ENCODE assay signal across 20 cellular contexts in the genomic region with DNA sequence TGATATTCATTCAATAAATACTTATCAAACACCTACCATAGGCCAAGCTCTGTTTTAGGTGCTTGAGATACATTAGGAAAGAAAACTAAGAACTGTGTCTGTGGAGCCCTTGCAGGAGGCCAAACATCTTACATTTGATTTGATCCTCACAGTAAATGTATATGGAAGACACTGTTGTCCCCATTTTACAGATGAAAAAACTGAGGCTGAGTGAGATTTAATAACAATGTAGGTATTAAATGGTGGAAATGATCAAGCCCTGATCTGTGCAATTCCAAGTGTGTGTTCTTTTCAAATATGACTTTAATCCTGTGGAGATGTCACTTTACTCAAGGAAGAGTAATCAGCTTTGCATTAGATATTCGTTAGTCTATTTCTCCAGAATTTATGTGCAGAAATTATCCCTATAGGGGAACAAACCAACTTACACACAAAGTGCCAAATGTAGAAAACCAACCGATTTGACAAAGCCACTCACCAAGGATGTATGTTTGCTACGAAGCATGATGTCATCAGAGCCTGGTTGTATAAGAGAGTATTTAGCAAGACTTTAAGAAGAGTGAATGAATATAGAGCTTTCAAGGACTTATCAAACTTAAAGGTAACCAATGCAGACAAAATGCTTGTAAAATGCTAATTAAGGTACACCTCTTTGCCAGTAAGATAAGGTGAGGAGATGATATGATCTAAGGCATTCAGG.
DNase-seq lines count a peak whose midpoint lies in the region; ATAC-seq, FAIRE-seq and TF ChIP-seq lines count a peak whose summit lies in the region.
"Had no signal": no experiment of that assay in that cellular context is flagged by ENCODE, and none has a peak within 500 bp of the region (broad histone marks: within the 10 kb centered on the region; RNA-seq: fewer than 3 reads in every experiment).

No MANE protein-coding gene starts in this region.

- H3K79me2 ChIP-seq in K562 (ENCODE audit: control insufficient read depth, insufficient read depth, low read length): no peaks in the 10 kb centered on the region

- no peaks in the 10 kb centered on the region for H3K9me1 ChIP-seq in K562 (ENCODE audit: control insufficient read depth, insufficient read depth, low read length)

- FAIRE-seq in K562 (lab: Jason Lieb, UNC): no peak
- FAIRE-seq: A204.1, GM12878 had no signal

- TF ChIP-seq POLR2A in K562 (conservative IDR thresholded peaks at IDR 0.05): no peak

- CTCF ChIA-PET in HEK293 (lab: Yijun Ruan, JAX): interaction anchor here (0.7 to 5.4 kb wide), 6 partner anchors 20 to 301 kb away, joined by 3 to 68 read pairs (median 3); no protein-coding TSS in a partner anchor
- CTCF ChIA-PET in K562 (lab: Yijun Ruan, JAX; ENCODE audit: low intra/inter-chr PET ratio): interaction anchor here (1.0 kb wide), 1 partner anchor 149 kb away, joined by 3 read pairs; no protein-coding TSS in a partner anchor

- no peak for ATAC-seq in K562
- ATAC-seq: CD8-positive, alpha-beta T cell; GM12878 had no signal

- H3K9ac ChIP-seq in K562 (ENCODE audit: insufficient read depth in 1 of 2, low read depth in 2 of 2, low read length in 2 of 2): no peak overlapping the region
- H3K9ac ChIP-seq: BLaER1 had no signal

- no peak overlapping the region for H3K4me3 ChIP-seq in HEK293 (ENCODE audit: low read depth, low read length)
- H3K4me3 ChIP-seq in K562: no peak overlapping the region
- H3K4me3 ChIP-seq in fibroblast of mammary gland (ENCODE audit: control insufficient read depth, low read depth, low read length): no peak overlapping the region
- H3K4me3 ChIP-seq: BLaER1, GM12878 had no signal

- no peaks in the 10 kb centered on the region for H4K20me1 ChIP-seq in K562 (replicated peaks; ENCODE audit: control insufficient read depth, insufficient read depth, low read length)
- H4K20me1 ChIP-seq: BLaER1 had no signal

- BruUV-seq in K562 (replicated peaks; lab: Mats Ljungman, UMichigan): no TSS peak

- in situ Hi-C loops in K562 (cut with MboI): loop anchor here (5.0 kb wide), 1 partner anchor 189 kb away; no protein-coding TSS in a partner anchor

- no peak overlapping the region for H3K4me2 ChIP-seq in K562 (ENCODE audit: insufficient read depth, low read length)
- H3K4me2 ChIP-seq: BLaER1 had no signal

- TF ChIP-seq CTCF in HEK293 (tag by site-specific recombination; IDR thresholded peaks at IDR 0.05) (no peak), K562 (IDR thresholded peaks at IDR 0.05 in 2 of 3, conservative IDR thresholded peaks at IDR 0.05 in 1 of 3; ENCODE audit: insufficient read depth in 2 of 3, low read depth in 1 of 3, low read length in 3 of 3) (no peak), fibroblast of mammary gland (conservative IDR thresholded peaks at IDR 0.05; ENCODE audit: control insufficient read depth, insufficient read depth, low read depth, low read length) (no peak)

- peak; percentile 42 for DNase-seq in NCI-H82 (lab: John Stamatoyannopoulos, UW)
- no peak for DNase-seq in NCI-H82 treated with DMSO at 0.1 percent for 48 hours (lab: John Stamatoyannopoulos, UW; ENCODE audit: unreplicated experiment)
- DNase-seq in K562 (ENCODE audit: extremely low read depth in 1 of 4, low spot score in 3 of 4): no peak
- peak; percentile 2 for DNase-seq in fibroblast of mammary gland (ENCODE audit: low read depth)
- no peak for DNase-seq in HCEC 1CT
- no peak for DNase-seq in cardiac septum (ENCODE audit: low spot score)
- DNase-seq in NCI-H524 treated with DMSO at 0.1 percent for 48 hours (lab: John Stamatoyannopoulos, UW): no peak
- DNase-seq: Caco-2; CD4-positive, CD25-positive, alpha-beta regulatory T cell; CD8-positive, alpha-beta T cell; DMS 273 treated with DMSO at 0.1 percent for 48 hours; EL; GDM1; H9 had no signal

- H3K9me3 ChIP-seq in HEK293 (ENCODE audit: control insufficient read depth, insufficient read depth, low read depth, low read length) (no peaks in the 10 kb centered on the region), K562 (replicated peaks; ENCODE audit: control insufficient read depth, insufficient read depth, low read depth, low read length) (no peaks in the 10 kb centered on the region)
- H3K9me3 ChIP-seq: BLaER1, Caco-2 had no signal

- H3K27ac ChIP-seq in HEK293 (ENCODE audit: extremely low read depth, low read depth, low read length) (no peak overlapping the region), K562 (ENCODE audit: extremely low read depth, low read depth, low read length) (no peak overlapping the region)
- H3K27ac ChIP-seq: 22Rv1, BLaER1, C4-2B had no signal

- intact Hi-C loops in K562 (cut with micrococcal nuclease): loop anchor here (5.0 to 10.0 kb wide), 3 partner anchors 149 to 667 kb away; no protein-coding TSS in a partner anchor
- intact Hi-C loops in cardiac septum (cut with DNase I): loop anchor here (5.0 to 10.0 kb wide), 2 partner anchors 187 to 299 kb away; no protein-coding TSS in a partner anchor

- no peak for TF ChIP-seq RAD21 in K562 (CRISPR knock-in tag; conservative IDR thresholded peaks at IDR 0.05 in 1 of 2, IDR thresholded peaks at IDR 0.05 in 1 of 2)

- no peak overlapping the region for H2AFZ ChIP-seq in K562 (ENCODE audit: low read depth, low read length)

- H3K27me3 ChIP-seq in K562 (ENCODE audit: control insufficient read depth in 2 of 2, insufficient read depth in 2 of 2, low read length in 2 of 2): no peaks in the 10 kb centered on the region
- H3K27me3 ChIP-seq: BLaER1 had no signal

- no peak for TF ChIP-seq EP300 in K562 (IDR thresholded peaks at IDR 0.05; ENCODE audit: low read length)

- H3K4me1 ChIP-seq in HEK293 (ENCODE audit: control insufficient read depth, insufficient read depth, low read length) (no peaks in the 10 kb centered on the region), K562 (replicated peaks in 1 of 2; ENCODE audit: control insufficient read depth in 2 of 2, insufficient read depth in 2 of 2, low read length in 2 of 2) (no peaks in the 10 kb centered on the region; a peak in 1 of 5 replicates)
- H3K4me1 ChIP-seq: BLaER1, Caco-2 had no signal

- H3K36me3 ChIP-seq in HEK293 (ENCODE audit: control insufficient read depth in 2 of 2, insufficient read depth in 1 of 2, low read length in 2 of 2) (no peaks in the 10 kb centered on the region), K562 (ENCODE audit: control insufficient read depth, insufficient read depth, low read length) (no peaks in the 10 kb centered on the region)
- H3K36me3 ChIP-seq: BLaER1 had no signal

- 39% methylated on average over 3 of the region's 3 CpGs for WGBS in K562 (ENCODE audit: insufficient coverage, low coverage, missing lambda C conversion rate)

- POLR2A ChIA-PET in HEK293 (lab: Yijun Ruan, JAX) (no interaction called here), K562 (lab: Yijun Ruan, JAX) (interaction anchor here (0.7 kb wide), 1 partner anchor 10 kb away, joined by 3 read pairs; no protein-coding TSS in a partner anchor)

TF ChIP-seq in HEK293, 187 proteins besides CTCF, POLR2A, EP300 and RAD21 (continues in another document):
- TF ChIP-seq ZNF48 (tag by site-specific recombination; IDR thresholded peaks at IDR 0.05): no peak
- TF ChIP-seq, protein P1, sequence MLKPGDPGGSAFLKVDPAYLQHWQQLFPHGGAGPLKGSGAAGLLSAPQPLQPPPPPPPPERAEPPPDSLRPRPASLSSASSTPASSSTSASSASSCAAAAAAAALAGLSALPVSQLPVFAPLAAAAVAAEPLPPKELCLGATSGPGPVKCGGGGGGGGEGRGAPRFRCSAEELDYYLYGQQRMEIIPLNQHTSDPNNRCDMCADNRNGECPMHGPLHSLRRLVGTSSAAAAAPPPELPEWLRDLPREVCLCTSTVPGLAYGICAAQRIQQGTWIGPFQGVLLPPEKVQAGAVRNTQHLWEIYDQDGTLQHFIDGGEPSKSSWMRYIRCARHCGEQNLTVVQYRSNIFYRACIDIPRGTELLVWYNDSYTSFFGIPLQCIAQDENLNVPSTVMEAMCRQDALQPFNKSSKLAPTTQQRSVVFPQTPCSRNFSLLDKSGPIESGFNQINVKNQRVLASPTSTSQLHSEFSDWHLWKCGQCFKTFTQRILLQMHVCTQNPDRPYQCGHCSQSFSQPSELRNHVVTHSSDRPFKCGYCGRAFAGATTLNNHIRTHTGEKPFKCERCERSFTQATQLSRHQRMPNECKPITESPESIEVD (tag by site-specific recombination; IDR thresholded peaks at IDR 0.05): no peak

TF ChIP-seq in K562, 482 proteins besides CTCF, POLR2A, EP300 and RAD21:
- TF ChIP-seq, protein P2, sequence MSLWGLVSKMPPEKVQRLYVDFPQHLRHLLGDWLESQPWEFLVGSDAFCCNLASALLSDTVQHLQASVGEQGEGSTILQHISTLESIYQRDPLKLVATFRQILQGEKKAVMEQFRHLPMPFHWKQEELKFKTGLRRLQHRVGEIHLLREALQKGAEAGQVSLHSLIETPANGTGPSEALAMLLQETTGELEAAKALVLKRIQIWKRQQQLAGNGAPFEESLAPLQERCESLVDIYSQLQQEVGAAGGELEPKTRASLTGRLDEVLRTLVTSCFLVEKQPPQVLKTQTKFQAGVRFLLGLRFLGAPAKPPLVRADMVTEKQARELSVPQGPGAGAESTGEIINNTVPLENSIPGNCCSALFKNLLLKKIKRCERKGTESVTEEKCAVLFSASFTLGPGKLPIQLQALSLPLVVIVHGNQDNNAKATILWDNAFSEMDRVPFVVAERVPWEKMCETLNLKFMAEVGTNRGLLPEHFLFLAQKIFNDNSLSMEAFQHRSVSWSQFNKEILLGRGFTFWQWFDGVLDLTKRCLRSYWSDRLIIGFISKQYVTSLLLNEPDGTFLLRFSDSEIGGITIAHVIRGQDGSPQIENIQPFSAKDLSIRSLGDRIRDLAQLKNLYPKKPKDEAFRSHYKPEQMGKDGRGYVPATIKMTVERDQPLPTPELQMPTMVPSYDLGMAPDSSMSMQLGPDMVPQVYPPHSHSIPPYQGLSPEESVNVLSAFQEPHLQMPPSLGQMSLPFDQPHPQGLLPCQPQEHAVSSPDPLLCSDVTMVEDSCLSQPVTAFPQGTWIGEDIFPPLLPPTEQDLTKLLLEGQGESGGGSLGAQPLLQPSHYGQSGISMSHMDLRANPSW (CRISPR knock-in tag; IDR thresholded peaks at IDR 0.05): no peak
- TF ChIP-seq RBM25 (IDR thresholded peaks at IDR 0.05; ENCODE audit: low read depth, low read length, severe bottlenecking) (peak; percentile 60), ADNP (tag; IDR thresholded peaks at IDR 0.05) (peak; percentile 56; the same call in 1 of the 2 replicates)
TF ChIP-seq in K562: peak in this region for 2.

Comparison
In these comparisons a context has a peak if more than half of its experiments do, and no peak if none do; other contexts are left out.
1. DNase-seq: peak in NCI-H82 (single experiment) and fibroblast of mammary gland (single experiment); none in NCI-H82 treated with DMSO at 0.1 percent for 48 hours (single experiment), K562 (0 of 4), HCEC 1CT (single experiment), cardiac septum (single experiment) and NCI-H524 treated with DMSO at 0.1 percent for 48 hours (single experiment).